In genomic region chr16:11788914-11789313, GRCh38 we compare ENCODE assay signal across 1 cellular context.
TF ChIP-seq lines count a peak whose summit lies in the region.

No MANE protein-coding gene starts in this region.

TF ChIP-seq in HepG2, 621 proteins besides CTCF, POLR2A, EP300 and RAD21:
- TF ChIP-seq TEAD3 (CRISPR knock-in tag; optimal IDR thresholded peaks at IDR 0.05; ENCODE audit: borderline replicate concordance) (peak; percentile 16), TP53 (CRISPR knock-in tag; conservative IDR thresholded peaks at IDR 0.05) (no peak), ZNF24 (IDR thresholded peaks at IDR 0.05) (no peak), ZNF20 (CRISPR knock-in tag; IDR thresholded peaks at IDR 0.05) (no peak), ZBTB43 (CRISPR knock-in tag; conservative IDR thresholded peaks at IDR 0.05) (no peak), SMAD1 (CRISPR knock-in tag; IDR thresholded peaks at IDR 0.05; ENCODE audit: borderline replicate concordance, low read depth) (no peak), NFKB2 (CRISPR knock-in tag; IDR thresholded peaks at IDR 0.05; ENCODE audit: borderline replicate concordance) (no peak)
